1 cellular context compared by ENCODE assay signal in genomic region chr18:61581578-61582204, GRCh38.
TF ChIP-seq lines count a peak whose summit lies in the region.

No MANE protein-coding gene starts in this region.

TF ChIP-seq in SK-N-SH, 30 proteins besides CTCF, POLR2A, EP300 and RAD21 (continued from another document):
- TF ChIP-seq PBX3 (IDR thresholded peaks at IDR 0.05): no peak
- TF ChIP-seq RCOR1 (IDR thresholded peaks at IDR 0.05; ENCODE audit: low read length): no peak
- no peak for TF ChIP-seq FOXJ3 (CRISPR knock-in tag; IDR thresholded peaks at IDR 0.05)
- TF ChIP-seq SMC3 (IDR thresholded peaks at IDR 0.05; ENCODE audit: low read depth, low read length): peak; percentile 93
- no peak for TF ChIP-seq ELF1 (IDR thresholded peaks at IDR 0.05)
- no peak for TF ChIP-seq YY1 (IDR thresholded peaks at IDR 0.05; ENCODE audit: low read depth)
- no peak for TF ChIP-seq JUND (IDR thresholded peaks at IDR 0.05)
- TF ChIP-seq RFX5 (IDR thresholded peaks at IDR 0.05; ENCODE audit: low read length): no peak
- no peak for TF ChIP-seq GABPA (IDR thresholded peaks at IDR 0.05; ENCODE audit: low read depth)
- no peak for TF ChIP-seq ZBTB33 (IDR thresholded peaks at IDR 0.05; ENCODE audit: borderline replicate concordance, low read depth)
- no peak for TF ChIP-seq MXI1 (IDR thresholded peaks at IDR 0.05; ENCODE audit: low read depth, low read length)
- no peak for TF ChIP-seq TEAD4 (IDR thresholded peaks at IDR 0.05; ENCODE audit: borderline replicate concordance, insufficient read depth)
- TF ChIP-seq FOSL2 (IDR thresholded peaks at IDR 0.05; ENCODE audit: borderline replicate concordance, low read depth): no peak
- no peak for TF ChIP-seq EZH2phosphoT487 (IDR thresholded peaks at IDR 0.05; ENCODE audit: borderline replicate concordance, low read depth)
- TF ChIP-seq USF1 (IDR thresholded peaks at IDR 0.05; ENCODE audit: borderline replicate concordance, low read depth): no peak
- no peak for TF ChIP-seq RXRA (IDR thresholded peaks at IDR 0.05; ENCODE audit: borderline replicate concordance, low read depth)
- TF ChIP-seq MAX (IDR thresholded peaks at IDR 0.05; ENCODE audit: low read depth): no peak
- peak; percentile 43 for TF ChIP-seq TCF12 (IDR thresholded peaks at IDR 0.05)
- TF ChIP-seq FOXM1 (IDR thresholded peaks at IDR 0.05; ENCODE audit: low read depth): no peak
- no peak for TF ChIP-seq POLR2AphosphoS5 (IDR thresholded peaks at IDR 0.05; ENCODE audit: low read depth, low read length)
- TF ChIP-seq NFIC (IDR thresholded peaks at IDR 0.05; ENCODE audit: borderline replicate concordance): 0 out of 2 replicates have a peak, but pooled peaks have one; percentile 4
TF ChIP-seq in SK-N-SH: peak in this region for 3.
